Comparison of ENCODE assay signal across 8 cellular contexts in the genomic region with DNA sequence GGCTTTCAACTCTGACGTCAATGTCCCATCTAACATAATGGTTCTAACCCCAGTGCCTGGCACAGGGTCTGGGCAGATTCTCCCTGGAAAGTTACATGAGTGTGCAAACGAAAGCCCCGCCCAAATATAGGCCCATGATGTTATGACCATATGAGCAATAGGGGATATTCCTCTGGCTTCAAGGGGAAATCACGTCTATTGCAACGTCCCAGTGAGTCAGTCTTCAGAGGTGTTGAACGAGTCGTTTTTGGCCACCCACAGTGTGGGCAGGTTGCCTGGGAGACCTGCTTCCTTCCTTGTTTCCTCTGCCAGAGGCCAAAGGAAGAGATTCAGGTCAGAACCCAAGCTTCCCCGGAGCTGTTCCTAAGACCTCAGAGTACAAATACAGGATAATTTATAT. TPM values are rescaled to one million over a fixed set of nuclear protein-coding genes. Genes with fewer than 3 reads are reported as not detected.
A peak's percentile ranks its signal among the peaks of the same experiment; 100 is the strongest.
DNase-seq lines count a peak whose midpoint lies in the region; ATAC-seq and TF ChIP-seq lines count a peak whose summit lies in the region.

No MANE protein-coding gene starts in this region.

- TF ChIP-seq POLR2A in testis (IDR thresholded peaks at IDR 0.05): no peak

- H3K36me3 ChIP-seq in testis (ENCODE audit: low read depth, missing control alignments): no peaks in the 10 kb centered on the region

- peaks cover 0 to 8% (median 2%) of the 10 kb centered on the region in 3 donors for H3K9me3 Mint-ChIP-seq in IgD-negative memory B cell
- peaks cover 6% of the 10 kb centered on the region for H3K9me3 Mint-ChIP-seq in natural killer cell treated with Interleukin-12 subunit alpha and Interleukin-12 subunit beta and Interleukin-15 and Interleukin-18, amount 100 ng/mL, for 72 hours

- peak overlapping the region in 2 of 4 donors; percentile 10 to 74 for H3K4me3 Mint-ChIP-seq in IgD-negative memory B cell
- H3K4me3 Mint-ChIP-seq in natural killer cell treated with Interleukin-12 subunit alpha and Interleukin-12 subunit beta and Interleukin-15 and Interleukin-18, amount 100 ng/mL, for 72 hours: peak overlapping the region; percentile 92

- H3K4me1 ChIP-seq in testis: no peaks in the 10 kb centered on the region

- peak; percentile 74 for DNase-seq in ELR (ENCODE audit: low read depth)
- DNase-seq in activated CD8-positive, alpha-beta memory T cell treated with anti-CD3 and anti-CD28 coated beads, Interleukin-2, amount 50 U/mL, for 4 hours: peak; percentile 70
- DNase-seq in natural killer cell treated with Interleukin-12 subunit alpha and Interleukin-12 subunit beta and Interleukin-15 and Interleukin-18, amount 100 ng/mL, for 72 hours (ENCODE audit: low spot score): peak; percentile 91
- DNase-seq in testis: no peak
- DNase-seq in omental fat pad (ENCODE audit: low spot score): no peak
- DNase-seq in epidermal melanocyte (ENCODE audit: insufficient read length, low spot score): no peak

- H3K9me3 ChIP-seq in testis: no peaks in the 10 kb centered on the region

- peak; percentile 95 to 97 for ATAC-seq in natural killer cell treated with Interleukin-12 subunit alpha and Interleukin-12 subunit beta and Interleukin-15 and Interleukin-18, amount 100 ng/mL, for 72 hours
- ATAC-seq in HG03135 (IDR thresholded peaks at IDR 0.05; ENCODE audit: unreplicated experiment): no peak
- ATAC-seq in omental fat pad (ENCODE audit: low FRiP score): no peak

- peaks cover 16% of the 10 kb centered on the region for H3K36me3 Mint-ChIP-seq in IgD-negative memory B cell
- peaks cover 42% of the 10 kb centered on the region for H3K36me3 Mint-ChIP-seq in natural killer cell treated with Interleukin-12 subunit alpha and Interleukin-12 subunit beta and Interleukin-15 and Interleukin-18, amount 100 ng/mL, for 72 hours

- no peaks in the 10 kb centered on the region for H3K27me3 ChIP-seq in testis

- 60 to 61% methylated on average over 8 of the region's 8 CpGs for WGBS in testis, 2 donors

- peak overlapping the region in 2 of 3 donors; percentile 82 to 90 for H3K27ac Mint-ChIP-seq in IgD-negative memory B cell
- H3K27ac Mint-ChIP-seq in natural killer cell treated with Interleukin-12 subunit alpha and Interleukin-12 subunit beta and Interleukin-15 and Interleukin-18, amount 100 ng/mL, for 72 hours: peak overlapping the region; percentile 99

- H3K27ac ChIP-seq in testis: no peak overlapping the region

- intact Hi-C loops in testis (cut with DNase I; ENCODE audit: low total_unique reads): no loop called here

- peaks cover 1% of the 10 kb centered on the region for H3K27me3 Mint-ChIP-seq in IgD-negative memory B cell
- H3K27me3 Mint-ChIP-seq in natural killer cell treated with Interleukin-12 subunit alpha and Interleukin-12 subunit beta and Interleukin-15 and Interleukin-18, amount 100 ng/mL, for 72 hours: no peaks in the 10 kb centered on the region

- H3K4me3 ChIP-seq in testis: no peak overlapping the region

- no peak for TF ChIP-seq CTCF in testis (IDR thresholded peaks at IDR 0.05)
- no peak for TF ChIP-seq CTCF in omental fat pad (IDR thresholded peaks at IDR 0.05)

- H3K4me1 Mint-ChIP-seq in IgD-negative memory B cell: peaks cover 39 to 53% (median 47%) of the 10 kb centered on the region in 3 donors
- peaks cover 67 to 85% of the 10 kb centered on the region in 2 donors for H3K4me1 Mint-ChIP-seq in natural killer cell treated with Interleukin-12 subunit alpha and Interleukin-12 subunit beta and Interleukin-15 and Interleukin-18, amount 100 ng/mL, for 72 hours (ENCODE audit: low read depth in 2 of 2)

RNA-seq across cellular contexts. Expression of a gene that starts 30.3 kb away (rescaled TPM):
- polyA plus RNA-seq in IgD-negative memory B cell (30.7 TPM), testis (ENCODE audit: insufficient read depth, low read depth, low replicate concordance) (6.1 TPM)
- total RNA-seq in natural killer cell treated with Interleukin-12 subunit alpha and Interleukin-12 subunit beta and Interleukin-15 and Interleukin-18, amount 100 ng/mL, for 72 hours: 100 to 1,000 TPM; 112 to 119 TPM
- total RNA-seq in testis (10 to 100 TPM in 1 of 2 donors, 1 to 10 TPM in 1; 7.4 to 14.0 TPM), omental fat pad (10 to 100 TPM; 18.9 to 60.2 (median 37.8) TPM)

Comparison
In these comparisons a context has a peak if more than half of its experiments do, and no peak if none do; other contexts are left out.
1. DNase-seq: peak in ELR (single experiment), activated CD8-positive, alpha-beta memory T cell treated with anti-CD3 and anti-CD28 coated beads, Interleukin-2, amount 50 U/mL, for 4 hours (single experiment) and natural killer cell treated with Interleukin-12 subunit alpha and Interleukin-12 subunit beta and Interleukin-15 and Interleukin-18, amount 100 ng/mL, for 72 hours (single experiment); none in testis (single experiment), omental fat pad (single experiment) and epidermal melanocyte (single experiment).
2. ATAC-seq: peak in natural killer cell treated with Interleukin-12 subunit alpha and Interleukin-12 subunit beta and Interleukin-15 and Interleukin-18, amount 100 ng/mL, for 72 hours (2 of 2); none in HG03135 (single experiment) and omental fat pad (single experiment).